ENCODE assay signal across 9 cellular contexts in genomic region chr15:61621146-61621545, GRCh38.
DNase-seq lines count a peak whose midpoint lies in the region; ATAC-seq and TF ChIP-seq lines count a peak whose summit lies in the region.
"Had no signal": no experiment of that assay in that cellular context is flagged by ENCODE, and none has a peak within 500 bp of the region (broad histone marks: within the 10 kb centered on the region; RNA-seq: fewer than 3 reads in every experiment).

No MANE protein-coding gene starts in this region.

- no peaks in the 10 kb centered on the region for H4K20me1 ChIP-seq in PC-3 (ENCODE audit: low read length)

- no peak overlapping the region for H3K4me3 ChIP-seq in PC-3 (ENCODE audit: low read length)
- no peak overlapping the region for H3K4me3 ChIP-seq in fibroblast of mammary gland (ENCODE audit: control insufficient read depth, low read depth, low read length)

- H2AFZ ChIP-seq in PC-3 (ENCODE audit: low read length), result no peak overlapping the region

- no peaks in the 10 kb centered on the region for H3K9me3 ChIP-seq in PC-3 (ENCODE audit: low read length)

- no peak for ATAC-seq in PC-3
- ATAC-seq in HG03432 (IDR thresholded peaks at IDR 0.05; ENCODE audit: unreplicated experiment), result no peak

- no TSS peak for BruUV-seq in PC-3 (replicated peaks; lab: Mats Ljungman, UMichigan)

- H3K36me3 ChIP-seq in PC-3 (ENCODE audit: low read depth, low read length), result no peaks in the 10 kb centered on the region

- H3K4me1 ChIP-seq in PC-3 (ENCODE audit: insufficient read depth, low read length), result no peaks in the 10 kb centered on the region

- CTCF ChIA-PET in HEK293T (lab: Yijun Ruan, JAX) (interaction anchor here (0.9 kb wide), 1 partner anchor 213 kb away, joined by 3 read pairs; no protein-coding TSS in a partner anchor), PC-3 (lab: Charles Lee) (no interaction called here)

- no peaks in the 10 kb centered on the region for H3K9me2 ChIP-seq in PC-3 (replicated peaks; ENCODE audit: low read length)

- POLR2A ChIA-PET in HEK293T (lab: Yijun Ruan, JAX) (no interaction called here), PC-3 (lab: Charles Lee; ENCODE audit: unreplicated experiment) (no interaction called here)

- intact Hi-C loops in PC-3 (cut with micrococcal nuclease), result loop anchor here (10.0 kb wide), 2 partner anchors 214 to 456 kb away; no protein-coding TSS in a partner anchor

- no peaks in the 10 kb centered on the region for H3F3A ChIP-seq in PC-3 (ENCODE audit: low read length, unreplicated experiment)

- DNase-seq in HEK293T (ENCODE audit: extremely low spot score), result peak; percentile 40
- DNase-seq in PC-3, result peak; percentile 43
- DNase-seq in fibroblast of mammary gland (ENCODE audit: low read depth), result peak; percentile 40
- DNase-seq in stimulated activated CD8-positive, alpha-beta memory T cell treated with anti-CD3 and anti-CD28 coated beads, Interleukin-4, amount 100 ng/mL, for 48 hours, result peak; percentile 31
- no peak for DNase-seq in T-helper 9 cell
- no peak for DNase-seq in SIG-M5 treated with dmso at 0.1 percent for 504 hours (lab: John Stamatoyannopoulos, UW; ENCODE audit: unreplicated experiment)

- H3K79me2 ChIP-seq in PC-3 (ENCODE audit: low read length), result no peaks in the 10 kb centered on the region

- H3K9ac ChIP-seq in PC-3 (ENCODE audit: low read length), result no peak overlapping the region

- peaks cover 20% of the 10 kb centered on the region for H3K27me3 ChIP-seq in PC-3 (ENCODE audit: low read length)

- no peak overlapping the region for H3K27ac ChIP-seq in C4-2B
- H3K27ac ChIP-seq in PC-3 (ENCODE audit: low read length), result no peak overlapping the region
- H3K27ac ChIP-seq: HL-60 had no signal

- no peak overlapping the region for H3K4me2 ChIP-seq in PC-3 (ENCODE audit: low read length)

- peak; percentile 84 for TF ChIP-seq CTCF in C4-2B (conservative IDR thresholded peaks at IDR 0.05)
- peak; percentile 64 for TF ChIP-seq CTCF in PC-3 (conservative IDR thresholded peaks at IDR 0.05; ENCODE audit: low read depth, low read length)
- peak; percentile 54 for TF ChIP-seq CTCF in fibroblast of mammary gland (conservative IDR thresholded peaks at IDR 0.05; ENCODE audit: control insufficient read depth, insufficient read depth, low read depth, low read length)

TF ChIP-seq in HEK293T, 16 proteins besides CTCF, POLR2A, EP300 and RAD21:
- TF ChIP-seq ELF4 (IDR thresholded peaks at IDR 0.05) (no peak), BHLHE40 (IDR thresholded peaks at IDR 0.05; ENCODE audit: borderline replicate concordance) (no peak), NFRKB (IDR thresholded peaks at IDR 0.05) (no peak), CTBP1 (IDR thresholded peaks at IDR 0.05; ENCODE audit: borderline replicate concordance) (no peak), L3MBTL2 (conservative IDR thresholded peaks at IDR 0.05) (no peak)

Comparison
In these comparisons a context has a peak if more than half of its experiments do, and no peak if none do; other contexts are left out.
1. DNase-seq: peak in HEK293T (single experiment), PC-3 (single experiment), fibroblast of mammary gland (single experiment) and stimulated activated CD8-positive, alpha-beta memory T cell treated with anti-CD3 and anti-CD28 coated beads, Interleukin-4, amount 100 ng/mL, for 48 hours (single experiment); none in T-helper 9 cell (single experiment) and SIG-M5 treated with dmso at 0.1 percent for 504 hours (single experiment).
2. Peak in every context shown above with its lines, with median percentiles within 50 percentile points of each other: CTCF ChIP-seq.